ENCODE assay signal across 16 cellular contexts in the genomic region with DNA sequence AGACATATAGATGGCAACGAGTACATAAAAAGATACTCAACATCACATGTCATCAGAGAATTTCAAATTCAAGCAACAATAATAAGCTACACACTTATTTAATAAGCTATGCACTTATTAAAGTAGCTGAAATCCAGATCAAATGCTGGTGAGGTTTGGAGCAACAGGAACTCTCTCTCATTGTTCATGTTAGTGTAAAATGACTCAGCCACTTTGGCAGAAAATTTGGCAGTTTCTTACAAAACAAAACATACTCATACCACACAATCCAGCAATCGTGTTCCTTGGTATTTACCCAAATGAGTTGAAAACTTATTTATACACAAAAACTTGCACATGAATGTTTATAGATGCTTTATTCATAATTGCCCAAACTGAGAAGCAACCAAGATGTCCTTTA.
DNase-seq lines count a peak whose midpoint lies in the region; ATAC-seq and TF ChIP-seq lines count a peak whose summit lies in the region.
"Had no signal": no experiment of that assay in that cellular context is flagged by ENCODE, and none has a peak within 500 bp of the region (broad histone marks: within the 10 kb centered on the region; RNA-seq: fewer than 3 reads in every experiment).

No MANE protein-coding gene starts in this region.

- peak; percentile 55 for DNase-seq in AG10803 (ENCODE audit: low read depth)
- DNase-seq in LHCN-M2 (ENCODE audit: low read depth), result peak; percentile 14
- DNase-seq in astrocyte of the hippocampus (ENCODE audit: low read depth, low spot score), result peak; percentile 29
- DNase-seq in fibroblast of gingiva (ENCODE audit: low read depth), result peak; percentile 34
- no peak for DNase-seq in Peyer's patch
- no peak for DNase-seq in Right ventricle myocardium inferior (ENCODE audit: missing footprints)
- DNase-seq: NCI-H1092 treated with DMSO at 0.1 percent for 48 hours, NCI-H1694 treated with DMSO at 0.1 percent for 48 hours, NCI-H446 treated with DMSO at 0.1 percent for 48 hours, NCI-H774, SHP77 treated with DMSO at 0.1 percent for 48 hours had no signal

- H3K4me3 ChIP-seq in AG10803 (ENCODE audit: low read length) (no peak overlapping the region), Peyer's patch (no peak overlapping the region)

- no peak for TF ChIP-seq POLR2A in Peyer's patch (IDR thresholded peaks at IDR 0.05)

- no peaks in the 10 kb centered on the region for H3K36me3 ChIP-seq in Peyer's patch

- no peak for TF ChIP-seq CTCF in AG10803 (conservative IDR thresholded peaks at IDR 0.05; ENCODE audit: low read length)
- TF ChIP-seq CTCF in Peyer's patch (IDR thresholded peaks at IDR 0.05), result no peak

- H3K4me1 ChIP-seq in Peyer's patch, result no peaks in the 10 kb centered on the region

- H3K9me3 ChIP-seq in Peyer's patch, result no peaks in the 10 kb centered on the region

- ATAC-seq in HG02759 (IDR thresholded peaks at IDR 0.05; ENCODE audit: unreplicated experiment) (no peak), GM19351 (IDR thresholded peaks at IDR 0.05; ENCODE audit: unreplicated experiment) (no peak), Right ventricle myocardium inferior (no peak)
- ATAC-seq: HCT116, Panc1 had no signal

- intact Hi-C loops in Right ventricle myocardium inferior (cut with DNase I), result no loop called here

- no peaks in the 10 kb centered on the region for H3K27me3 ChIP-seq in Peyer's patch

- no peak overlapping the region for H3K27ac ChIP-seq in Peyer's patch
- H3K27ac ChIP-seq: C4-2B had no signal

Comparison
In these comparisons a context has a peak if more than half of its experiments do, and no peak if none do; other contexts are left out.
1. DNase-seq: peak in AG10803 (single experiment), LHCN-M2 (single experiment), astrocyte of the hippocampus (single experiment) and fibroblast of gingiva (single experiment); none in Peyer's patch (0 of 3) and Right ventricle myocardium inferior (single experiment).